ENCODE assay signal across 1 cellular context in the genomic region with DNA sequence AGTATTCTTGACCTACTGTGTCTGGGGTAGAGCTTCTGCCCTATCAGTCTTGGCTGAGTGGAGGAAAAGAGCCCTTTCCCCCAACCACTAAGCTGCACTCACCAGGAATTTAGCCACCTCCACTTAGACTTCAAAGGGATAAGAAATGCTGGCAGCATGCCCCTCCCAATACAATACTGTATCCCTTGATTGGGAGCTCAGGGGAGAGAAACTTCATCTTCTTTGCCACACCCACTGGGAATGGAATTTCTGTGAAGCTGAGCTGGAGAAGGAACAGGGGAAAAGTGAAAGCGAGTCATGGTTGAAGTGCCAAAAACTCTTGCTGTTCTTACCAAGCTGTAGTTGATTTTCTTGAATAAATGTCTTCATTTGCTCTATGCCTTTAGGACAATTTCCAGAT.
TF ChIP-seq lines count a peak whose summit lies in the region.

No MANE protein-coding gene starts in this region.

TF ChIP-seq in WTC11, 78 proteins besides CTCF, POLR2A, EP300 and RAD21 (continued from another document):
- TF ChIP-seq ZNF138 (CRISPR knock-in tag; conservative IDR thresholded peaks at IDR 0.05) (no peak), ZNF219 (CRISPR knock-in tag; IDR thresholded peaks at IDR 0.05; ENCODE audit: borderline replicate concordance) (no peak), ZNF423 (CRISPR knock-in tag; IDR thresholded peaks at IDR 0.05) (no peak), ESRRA (CRISPR knock-in tag; IDR thresholded peaks at IDR 0.05; ENCODE audit: borderline replicate concordance) (no peak)
- TF ChIP-seq, protein P1, sequence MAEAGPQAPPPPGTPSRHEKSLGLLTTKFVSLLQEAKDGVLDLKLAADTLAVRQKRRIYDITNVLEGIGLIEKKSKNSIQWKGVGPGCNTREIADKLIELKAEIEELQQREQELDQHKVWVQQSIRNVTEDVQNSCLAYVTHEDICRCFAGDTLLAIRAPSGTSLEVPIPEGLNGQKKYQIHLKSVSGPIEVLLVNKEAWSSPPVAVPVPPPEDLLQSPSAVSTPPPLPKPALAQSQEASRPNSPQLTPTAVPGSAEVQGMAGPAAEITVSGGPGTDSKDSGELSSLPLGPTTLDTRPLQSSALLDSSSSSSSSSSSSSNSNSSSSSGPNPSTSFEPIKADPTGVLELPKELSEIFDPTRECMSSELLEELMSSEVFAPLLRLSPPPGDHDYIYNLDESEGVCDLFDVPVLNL (CRISPR knock-in tag; IDR thresholded peaks at IDR 0.05; ENCODE audit: borderline replicate concordance, low read depth), result no peak
